1 cellular context compared by ENCODE assay signal in the genomic region with DNA sequence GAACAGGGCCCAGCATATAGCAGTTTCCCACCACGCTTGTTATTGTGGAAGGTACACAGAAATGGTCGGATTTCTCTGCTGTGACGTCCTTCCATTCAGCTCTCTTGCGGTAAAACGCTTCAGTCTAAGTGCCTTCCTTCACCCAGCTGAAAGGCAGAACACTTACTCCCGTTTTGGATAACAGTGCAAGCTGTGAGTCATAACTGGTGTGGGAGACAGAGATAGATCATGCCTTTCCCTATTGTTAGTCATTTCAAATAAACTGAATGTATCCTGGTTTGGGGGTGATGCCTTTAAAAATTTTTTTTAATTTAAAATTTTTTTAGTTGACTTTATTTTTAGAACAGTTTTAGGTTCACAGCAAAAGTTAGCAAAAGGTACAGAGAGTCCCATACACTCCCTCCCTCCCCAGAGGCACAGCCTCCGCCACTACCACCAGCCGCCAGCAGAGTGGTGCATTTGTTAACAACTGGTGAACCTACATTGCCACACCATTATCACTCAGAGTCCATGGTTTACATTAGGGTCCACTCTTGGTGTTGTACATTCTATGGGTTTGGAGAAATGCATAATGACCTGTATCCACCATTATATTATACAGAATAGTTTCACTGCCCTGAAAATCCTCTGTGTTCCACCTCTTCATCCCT.
TF ChIP-seq lines count a peak whose summit lies in the region.

No MANE protein-coding gene starts in this region.

TF ChIP-seq in IMR-90, 13 proteins besides CTCF, POLR2A, EP300 and RAD21:
- no peak for TF ChIP-seq BHLHE40 (IDR thresholded peaks at IDR 0.05; ENCODE audit: low read depth, low read length)
- TF ChIP-seq, protein P1, sequence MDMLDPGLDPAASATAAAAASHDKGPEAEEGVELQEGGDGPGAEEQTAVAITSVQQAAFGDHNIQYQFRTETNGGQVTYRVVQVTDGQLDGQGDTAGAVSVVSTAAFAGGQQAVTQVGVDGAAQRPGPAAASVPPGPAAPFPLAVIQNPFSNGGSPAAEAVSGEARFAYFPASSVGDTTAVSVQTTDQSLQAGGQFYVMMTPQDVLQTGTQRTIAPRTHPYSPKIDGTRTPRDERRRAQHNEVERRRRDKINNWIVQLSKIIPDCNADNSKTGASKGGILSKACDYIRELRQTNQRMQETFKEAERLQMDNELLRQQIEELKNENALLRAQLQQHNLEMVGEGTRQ (IDR thresholded peaks at IDR 0.05; ENCODE audit: low read depth, low read length): no peak
- TF ChIP-seq FOS (IDR thresholded peaks at IDR 0.05; ENCODE audit: low read depth, low read length): no peak
- TF ChIP-seq, protein P2, sequence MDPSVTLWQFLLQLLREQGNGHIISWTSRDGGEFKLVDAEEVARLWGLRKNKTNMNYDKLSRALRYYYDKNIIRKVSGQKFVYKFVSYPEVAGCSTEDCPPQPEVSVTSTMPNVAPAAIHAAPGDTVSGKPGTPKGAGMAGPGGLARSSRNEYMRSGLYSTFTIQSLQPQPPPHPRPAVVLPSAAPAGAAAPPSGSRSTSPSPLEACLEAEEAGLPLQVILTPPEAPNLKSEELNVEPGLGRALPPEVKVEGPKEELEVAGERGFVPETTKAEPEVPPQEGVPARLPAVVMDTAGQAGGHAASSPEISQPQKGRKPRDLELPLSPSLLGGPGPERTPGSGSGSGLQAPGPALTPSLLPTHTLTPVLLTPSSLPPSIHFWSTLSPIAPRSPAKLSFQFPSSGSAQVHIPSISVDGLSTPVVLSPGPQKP (IDR thresholded peaks at IDR 0.05; ENCODE audit: borderline replicate concordance, low read depth, low read length): no peak
- TF ChIP-seq CEBPB (IDR thresholded peaks at IDR 0.05; ENCODE audit: low read depth, low read length): no peak
- no peak for TF ChIP-seq RCOR1 (IDR thresholded peaks at IDR 0.05; ENCODE audit: insufficient replicate concordance, low read length)
- TF ChIP-seq SMC3 (IDR thresholded peaks at IDR 0.05; ENCODE audit: low read depth, low read length): no peak
- TF ChIP-seq CHD1 (IDR thresholded peaks at IDR 0.05; ENCODE audit: low read depth, low read length): no peak
- TF ChIP-seq MAZ (IDR thresholded peaks at IDR 0.05; ENCODE audit: borderline replicate concordance, low read depth, low read length): no peak
- no peak for TF ChIP-seq RFX5 (IDR thresholded peaks at IDR 0.05; ENCODE audit: low read depth, low read length)
- TF ChIP-seq MAFK (IDR thresholded peaks at IDR 0.05; ENCODE audit: low read depth, low read length): no peak
- no peak for TF ChIP-seq NFE2L2 (IDR thresholded peaks at IDR 0.05; ENCODE audit: low read depth, low read length)
- TF ChIP-seq MXI1 (IDR thresholded peaks at IDR 0.05; ENCODE audit: borderline replicate concordance, low read depth, low read length): no peak
